ENCODE assay signal across 8 cellular contexts in genomic region chr6:26054937-26055669, GRCh38. TPM values are rescaled to one million over a fixed set of nuclear protein-coding genes. Genes with fewer than 3 reads are reported as not detected.
DNase-seq lines count a peak whose midpoint lies in the region; ATAC-seq, FAIRE-seq and TF ChIP-seq lines count a peak whose summit lies in the region.

No MANE protein-coding gene starts in this region.

- no peaks in the 10 kb centered on the region for H3K36me3 ChIP-seq in SU-DHL-6 (ENCODE audit: low read length)
- no peaks in the 10 kb centered on the region for H3K36me3 ChIP-seq in adrenal gland (replicated peaks in 1 of 2)
- no peaks in the 10 kb centered on the region for H3K36me3 ChIP-seq in heart left ventricle

- H4K20me1 ChIP-seq in SU-DHL-6 (ENCODE audit: low read depth, low read length), result no peaks in the 10 kb centered on the region

- intact Hi-C loops in adrenal gland (cut with DNase I), result no loop called here
- intact Hi-C loops in heart left ventricle (cut with DNase I), result loop anchor here in 3 of 10 donors (2.0 to 10.0 kb wide), 7 partner anchors 28 to 230 kb away; a partner anchor contains a TSS
- intact Hi-C loops in posterior cingulate gyrus (cut with DNase I), result no loop called here

- no peaks in the 10 kb centered on the region for H3K9me2 ChIP-seq in SU-DHL-6 (replicated peaks; ENCODE audit: insufficient read depth, low read length)

- H3K4me3 ChIP-seq in SU-DHL-6 (ENCODE audit: insufficient read depth, low read length, poor library complexity, severe bottlenecking) (peak overlapping the region; percentile 59), adrenal gland (peak overlapping the region; percentile 25 to 72 (median 45)), heart left ventricle (peak overlapping the region; percentile 59 to 80 (median 74))

- H3K9me3 ChIP-seq in SU-DHL-6 (ENCODE audit: insufficient read depth, low read length) (no peaks in the 10 kb centered on the region), adrenal gland (replicated peaks in 1 of 3) (no peaks in the 10 kb centered on the region), heart left ventricle (no peaks in the 10 kb centered on the region)

- peaks cover 46% of the 10 kb centered on the region for H3F3A ChIP-seq in SU-DHL-6 (ENCODE audit: insufficient read depth)

- 0 to 1% (median 0%) methylated on average over 22 to 28 of the region's 28 CpGs for WGBS in adrenal gland, 4 donors
- WGBS in heart left ventricle, 4 donors, result 0 to 2% (median 1%) methylated on average over 28 of the region's 28 CpGs

- H3K4me2 ChIP-seq in SU-DHL-6 (ENCODE audit: low read depth, low read length, poor library complexity, severe bottlenecking), result peak overlapping the region; percentile 79

- peak overlapping the region; percentile 71 for H3K9ac ChIP-seq in SU-DHL-6 (ENCODE audit: low read length)

- TF ChIP-seq CTCF in SU-DHL-6 (IDR thresholded peaks at IDR 0.05; ENCODE audit: insufficient read depth, low read length, poor library complexity, severe bottlenecking) (no peak), adrenal gland (IDR thresholded peaks at IDR 0.05) (peak in 5 of 6 experiments; percentile 27 to 56 (median 48)), heart left ventricle (IDR thresholded peaks at IDR 0.05) (peak in 2 of 12 donors; percentile 5 to 22)

- H3K4me1 ChIP-seq in adrenal gland (replicated peaks in 1 of 2) (peaks cover 0 to 11% of the 10 kb centered on the region in 2 donors), heart left ventricle (peaks cover 0 to 24% (median 10%) of the 10 kb centered on the region in 12 donors)

- TF ChIP-seq POLR2A in GM10847 (IDR thresholded peaks at IDR 0.05; ENCODE audit: extremely low read depth, insufficient read length), result peak; percentile 85
- TF ChIP-seq POLR2A in adrenal gland (IDR thresholded peaks at IDR 0.05), result peak; percentile 81 to 87
- no peak for TF ChIP-seq POLR2A in heart left ventricle (IDR thresholded peaks at IDR 0.05)

- DNase-seq in NCI-H1105 (lab: John Stamatoyannopoulos, UW), result peak; percentile 87
- DNase-seq in adrenal gland, result peak; percentile 91 to 97 (median 95)
- DNase-seq in heart left ventricle, result peak; percentile 80 to 92 (median 89)
- peak; percentile 71 to 96 (median 88) for DNase-seq in posterior cingulate gyrus
- DNase-seq in urothelium cell line (ENCODE audit: low spot score), result peak; percentile 58

- peak overlapping the region; percentile 39 for H2AFZ ChIP-seq in SU-DHL-6 (ENCODE audit: low read depth, low read length, severe bottlenecking)

- ATAC-seq in HG02623 (IDR thresholded peaks at IDR 0.05; ENCODE audit: unreplicated experiment) (peak; percentile 41), heart left ventricle (peak; percentile 79 to 89 (median 84))

- FAIRE-seq in urothelium cell line (lab: Jason Lieb, UNC), result no peak

- H3K27me3 ChIP-seq in SU-DHL-6 (ENCODE audit: low read length), result no peaks in the 10 kb centered on the region
- H3K27me3 ChIP-seq in adrenal gland, result no peaks in the 10 kb centered on the region
- no peaks in the 10 kb centered on the region for H3K27me3 ChIP-seq in heart left ventricle

- H3K27ac ChIP-seq in SU-DHL-6 (ENCODE audit: low read depth, low read length) (peak overlapping the region; percentile 93), adrenal gland (peak overlapping the region; percentile 80 to 98 (median 96)), heart left ventricle (peak overlapping the region; percentile 81 to 98 (median 95))

- no peaks in the 10 kb centered on the region for H3K79me2 ChIP-seq in SU-DHL-6 (ENCODE audit: insufficient read depth, low read length)

RNA-seq across cellular contexts. Expression of gene HFE, which starts 32.1 kb away (rescaled TPM):
- total RNA-seq in adrenal gland, result 10 to 100 TPM; 12.9 to 32.1 (median 23.6) TPM
- polyA plus RNA-seq in adrenal gland, result 10 to 100 TPM in 1 of 3 donors, 1 to 10 TPM in 2; 6.2 to 15.9 (median 6.4) TPM
- total RNA-seq in heart left ventricle, result 10 to 100 TPM in 1 of 9 donors, 1 to 10 TPM in 8; 1.9 to 13.9 (median 3.0) TPM
- polyA plus RNA-seq in heart left ventricle, result 1 to 10 TPM; 1.6 to 1.7 TPM

Comparison
In these comparisons a context has a peak if more than half of its experiments do, and no peak if none do; other contexts are left out.
1. Peak in every context shown above with its lines: DNase-seq, ATAC-seq, H3K4me3 ChIP-seq and H3K27ac ChIP-seq.
2. POLR2A ChIP-seq: peak in GM10847 (single experiment) and adrenal gland (2 of 2); none in heart left ventricle (0 of 2).